ENCODE assay signal across 8 cellular contexts in the genomic region with DNA sequence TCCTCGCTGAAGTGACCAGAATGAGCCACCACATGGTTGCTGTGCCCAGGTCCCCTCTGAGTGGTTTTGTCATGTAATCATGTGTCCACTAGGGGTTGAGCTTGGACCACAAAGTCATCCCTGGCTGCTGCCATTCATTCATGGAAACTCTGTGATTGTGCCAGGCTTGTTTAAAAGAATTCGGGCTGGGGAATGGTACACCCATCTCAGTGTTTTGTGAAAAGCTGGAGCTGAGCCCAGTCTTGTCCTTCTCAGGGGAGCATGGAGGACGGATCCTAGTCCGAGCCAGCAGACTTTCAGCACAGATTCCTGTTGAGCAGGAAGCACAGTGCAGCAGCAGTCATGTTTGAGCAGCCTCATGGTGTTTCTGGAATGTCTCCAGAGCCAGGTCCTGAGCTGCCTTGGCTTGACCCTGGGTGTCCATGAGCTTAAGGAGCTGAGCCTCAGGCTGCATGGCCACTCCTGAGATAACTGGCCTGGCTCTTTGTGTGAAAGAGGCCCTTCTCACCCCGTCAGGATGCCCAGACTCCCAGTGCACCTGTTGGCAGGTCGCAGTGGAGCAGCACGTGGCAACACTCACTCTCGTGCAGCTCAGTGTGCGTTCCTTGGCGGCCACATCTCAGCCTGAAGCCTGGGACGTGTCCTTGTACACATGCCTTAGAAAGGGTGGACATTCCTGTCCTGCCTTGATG.
DNase-seq lines count a peak whose midpoint lies in the region; ATAC-seq and TF ChIP-seq lines count a peak whose summit lies in the region.

No MANE protein-coding gene starts in this region.

- no peak overlapping the region for H3K14ac ChIP-seq in neuronal stem cell (ENCODE audit: low read length)

- H2AK5ac ChIP-seq in neuronal stem cell (ENCODE audit: low read depth, low read length) = peak overlapping the region; percentile 2

- no peaks in the 10 kb centered on the region for H3K4me1 Mint-ChIP-seq in activated CD8-positive, alpha-beta T cell treated with anti-CD3 and anti-CD28 coated beads for 36 hours (ENCODE audit: low read depth)
- no peaks in the 10 kb centered on the region for H3K4me1 Mint-ChIP-seq in activated CD8-positive, alpha-beta T cell treated with anti-CD3 and anti-CD28 coated beads, Interleukin-2, amount 10 ng/mL, durations not matched to agents 7 days and 5 days (ENCODE audit: low read depth)

- peak; percentile 43 for TF ChIP-seq CTCF in activated CD8-positive, alpha-beta T cell treated with anti-CD3 and anti-CD28 coated beads for 36 hours (IDR thresholded peaks at IDR 0.05)
- TF ChIP-seq CTCF in fibroblast of villous mesenchyme (IDR thresholded peaks at IDR 0.05; ENCODE audit: insufficient read depth, low read depth, low read length) = peak; percentile 72

- H2BK15ac ChIP-seq in neuronal stem cell (ENCODE audit: low read length) = no peak overlapping the region

- H3K4me3 ChIP-seq in fibroblast of villous mesenchyme (ENCODE audit: low read depth, low read length) (no peak overlapping the region), neuronal stem cell (ENCODE audit: low read length in 2 of 2) (no peak overlapping the region)

- no peak overlapping the region for H3K27ac Mint-ChIP-seq in activated CD8-positive, alpha-beta T cell treated with anti-CD3 and anti-CD28 coated beads for 36 hours
- H3K27ac Mint-ChIP-seq in activated CD8-positive, alpha-beta T cell treated with anti-CD3 and anti-CD28 coated beads, Interleukin-2, amount 10 ng/mL, durations not matched to agents 7 days and 5 days = no peak overlapping the region

- H2BK5ac ChIP-seq in neuronal stem cell (ENCODE audit: low read length) = no peak overlapping the region

- H4K91ac ChIP-seq in neuronal stem cell (ENCODE audit: low read depth, low read length, poor library complexity) = peak overlapping the region; percentile 27

- no peaks in the 10 kb centered on the region for H3K79me1 ChIP-seq in neuronal stem cell (ENCODE audit: low read depth, low read length)

- no peak overlapping the region for H4K8ac ChIP-seq in neuronal stem cell (ENCODE audit: low read depth, low read length)

- no peaks in the 10 kb centered on the region for H3K9me3 ChIP-seq in neuronal stem cell (replicated peaks in 1 of 2; ENCODE audit: control insufficient read depth in 2 of 2, insufficient read depth in 1 of 2, low read depth in 1 of 2, low read length in 2 of 2)

- peak; percentile 62 for ATAC-seq in activated CD8-positive, alpha-beta T cell treated with anti-CD3 and anti-CD28 coated beads for 36 hours
- ATAC-seq in activated CD8-positive, alpha-beta T cell treated with anti-CD3 and anti-CD28 coated beads, Interleukin-2, amount 10 ng/mL, durations not matched to agents 7 days and 5 days = no peak
- ATAC-seq in HG02884 (IDR thresholded peaks at IDR 0.05; ENCODE audit: unreplicated experiment) = no peak
- ATAC-seq in GM19397 (IDR thresholded peaks at IDR 0.05; ENCODE audit: unreplicated experiment) = no peak

- no peak overlapping the region for H3K27ac ChIP-seq in neuronal stem cell (replicated peaks; ENCODE audit: low read length)

- no peaks in the 10 kb centered on the region for H3K27me3 ChIP-seq in neuronal stem cell (ENCODE audit: control insufficient read depth in 3 of 3, insufficient read depth in 3 of 3, low read depth in 1 of 3, low read length in 3 of 3)

- H3K27me3 Mint-ChIP-seq in activated CD8-positive, alpha-beta T cell treated with anti-CD3 and anti-CD28 coated beads for 36 hours = no peaks in the 10 kb centered on the region
- H3K27me3 Mint-ChIP-seq in activated CD8-positive, alpha-beta T cell treated with anti-CD3 and anti-CD28 coated beads, Interleukin-2, amount 10 ng/mL, durations not matched to agents 7 days and 5 days (ENCODE audit: low read depth) = peaks cover 9% of the 10 kb centered on the region

- no peaks in the 10 kb centered on the region for H3K9me3 Mint-ChIP-seq in activated CD8-positive, alpha-beta T cell treated with anti-CD3 and anti-CD28 coated beads for 36 hours
- no peaks in the 10 kb centered on the region for H3K9me3 Mint-ChIP-seq in activated CD8-positive, alpha-beta T cell treated with anti-CD3 and anti-CD28 coated beads, Interleukin-2, amount 10 ng/mL, durations not matched to agents 7 days and 5 days (ENCODE audit: insufficient read depth)

- no peak overlapping the region for H3K23ac ChIP-seq in neuronal stem cell (ENCODE audit: low read depth, low read length, poor library complexity)

- no peak overlapping the region for H2BK120ac ChIP-seq in neuronal stem cell (ENCODE audit: low read depth, low read length)

- intact Hi-C loops in activated CD8-positive, alpha-beta T cell treated with anti-CD3 and anti-CD28 coated beads for 36 hours (cut with micrococcal nuclease) = loop anchor here (5.0 kb wide), 1 partner anchor 310 kb away; no protein-coding TSS in a partner anchor

- no peaks in the 10 kb centered on the region for H3K36me3 ChIP-seq in neuronal stem cell (replicated peaks in 1 of 2; ENCODE audit: control insufficient read depth in 2 of 2, insufficient read depth in 2 of 2, low read length in 2 of 2)

- peak overlapping the region; percentile 31 for H2BK12ac ChIP-seq in neuronal stem cell (ENCODE audit: low read length)

- H3K4me3 Mint-ChIP-seq in activated CD8-positive, alpha-beta T cell treated with anti-CD3 and anti-CD28 coated beads for 36 hours = no peak overlapping the region
- no peak overlapping the region for H3K4me3 Mint-ChIP-seq in activated CD8-positive, alpha-beta T cell treated with anti-CD3 and anti-CD28 coated beads, Interleukin-2, amount 10 ng/mL, durations not matched to agents 7 days and 5 days

- POLR2A ChIA-PET in activated CD8-positive, alpha-beta T cell treated with anti-CD3 and anti-CD28 coated beads for 36 hours (lab: Charles Lee) = no interaction called here
- POLR2A ChIA-PET in activated CD8-positive, alpha-beta T cell treated with anti-CD3 and anti-CD28 coated beads, Interleukin-2, amount 10 ng/mL, durations not matched to agents 7 days and 5 days (lab: Charles Lee) = no interaction called here

- peaks cover 8 to 20% of the 10 kb centered on the region in 2 donors for H3K4me1 ChIP-seq in neuronal stem cell (ENCODE audit: control insufficient read depth in 2 of 2, insufficient read depth in 1 of 2, low read depth in 1 of 2, low read length in 2 of 2)

- no peak overlapping the region for H3K9ac ChIP-seq in neuronal stem cell (ENCODE audit: low read depth, low read length, poor library complexity)

- H3K18ac ChIP-seq in neuronal stem cell (ENCODE audit: low read length) = peak overlapping the region; percentile 84

- H3K36me3 Mint-ChIP-seq in activated CD8-positive, alpha-beta T cell treated with anti-CD3 and anti-CD28 coated beads for 36 hours (ENCODE audit: low read depth) = no peaks in the 10 kb centered on the region
- no peaks in the 10 kb centered on the region for H3K36me3 Mint-ChIP-seq in activated CD8-positive, alpha-beta T cell treated with anti-CD3 and anti-CD28 coated beads, Interleukin-2, amount 10 ng/mL, durations not matched to agents 7 days and 5 days (ENCODE audit: low read depth)

- no peak overlapping the region for H3K4me2 ChIP-seq in neuronal stem cell (ENCODE audit: insufficient read depth, low read length, poor library complexity, severe bottlenecking)

- CTCF ChIA-PET in activated CD8-positive, alpha-beta T cell treated with anti-CD3 and anti-CD28 coated beads for 36 hours (lab: Charles Lee) = no interaction called here
- CTCF ChIA-PET in activated CD8-positive, alpha-beta T cell treated with anti-CD3 and anti-CD28 coated beads, Interleukin-2, amount 10 ng/mL, durations not matched to agents 7 days and 5 days (lab: Charles Lee) = interaction anchor here (0.9 kb wide), 1 partner anchor 29 kb away, joined by 3 read pairs; no protein-coding TSS in a partner anchor

- peak; percentile 25 for DNase-seq in activated CD8-positive, alpha-beta T cell treated with anti-CD3 and anti-CD28 coated beads for 36 hours
- no peak for DNase-seq in activated CD8-positive, alpha-beta T cell treated with anti-CD3 and anti-CD28 coated beads, Interleukin-2, amount 10 ng/mL, durations not matched to agents 7 days and 5 days
- peak; percentile 58 for DNase-seq in NCI-H1105 (lab: John Stamatoyannopoulos, UW)
- DNase-seq in T1000 (lab: John Stamatoyannopoulos, UW) = peak; percentile 35
- peak; percentile 77 for DNase-seq in fibroblast of villous mesenchyme (ENCODE audit: low read depth)
- DNase-seq in neuronal stem cell (ENCODE audit: low spot score) = peak; percentile 65

- no peak overlapping the region for H2AFZ ChIP-seq in neuronal stem cell (ENCODE audit: low read length)

- H3K4ac ChIP-seq in neuronal stem cell (ENCODE audit: low read length) = no peak overlapping the region

- no CpG with 5 or more reads among the region's 11 CpGs for WGBS in neuronal stem cell (ENCODE audit: extremely low coverage in 2 of 2, insufficient read length in 2 of 2, insufficient replicate concordance in 1 of 2), 2 donors
